Comparison of ENCODE assay signal across 2 cellular contexts in genomic region chr19:18803550-18804138, GRCh38.
TF ChIP-seq lines count a peak whose summit lies in the region.

No MANE protein-coding gene starts in this region.

TF ChIP-seq in HepG2, 621 proteins besides CTCF, POLR2A, EP300 and RAD21 (continued from another document and continues in another):
- TF ChIP-seq JUNB (CRISPR knock-in tag; IDR thresholded peaks at IDR 0.05; ENCODE audit: borderline replicate concordance), result peak; percentile 44; the same call in 1 of the 2 replicates
- no peak for TF ChIP-seq CENPT (CRISPR knock-in tag; IDR thresholded peaks at IDR 0.05; ENCODE audit: low read depth)
- no peak for TF ChIP-seq GMEB2 (CRISPR knock-in tag; IDR thresholded peaks at IDR 0.05; ENCODE audit: low read depth)
- TF ChIP-seq ZNF446 (CRISPR knock-in tag; IDR thresholded peaks at IDR 0.05), result no peak
- TF ChIP-seq ZNF552 (CRISPR knock-in tag; IDR thresholded peaks at IDR 0.05; ENCODE audit: borderline replicate concordance), result no peak
- peak; percentile 90 for TF ChIP-seq ZMYM3 (CRISPR knock-in tag; IDR thresholded peaks at IDR 0.05)
- no peak for TF ChIP-seq DR1 (CRISPR knock-in tag; IDR thresholded peaks at IDR 0.05)
- peak; percentile 84 for TF ChIP-seq ZNF263 (CRISPR knock-in tag; IDR thresholded peaks at IDR 0.05)
- no peak for TF ChIP-seq KMT2A (CRISPR knock-in tag; IDR thresholded peaks at IDR 0.05)
- no peak for TF ChIP-seq IRF1 (CRISPR knock-in tag; IDR thresholded peaks at IDR 0.05; ENCODE audit: low read depth)
- 0 out of 2 replicates have a peak, but pooled peaks have one; percentile 3 for TF ChIP-seq ARID5B (CRISPR knock-in tag; IDR thresholded peaks at IDR 0.05)
- no peak for TF ChIP-seq ETV6 (CRISPR knock-in tag; conservative IDR thresholded peaks at IDR 0.05)
- no peak for TF ChIP-seq RFXAP (CRISPR knock-in tag; IDR thresholded peaks at IDR 0.05; ENCODE audit: borderline replicate concordance)
- no peak for TF ChIP-seq SUZ12 (IDR thresholded peaks at IDR 0.05; ENCODE audit: low read depth, low read length)
- TF ChIP-seq ZSCAN12 (CRISPR knock-in tag; IDR thresholded peaks at IDR 0.05), result no peak
- TF ChIP-seq ZNF234 (CRISPR knock-in tag; conservative IDR thresholded peaks at IDR 0.05), result no peak
- no peak for TF ChIP-seq PREB (CRISPR knock-in tag; IDR thresholded peaks at IDR 0.05)
- no peak for TF ChIP-seq GABPB1 (CRISPR knock-in tag; IDR thresholded peaks at IDR 0.05)

TF ChIP-seq in HEK293, 187 proteins besides CTCF, POLR2A, EP300 and RAD21 (continued from another document):
- TF ChIP-seq PRDM2 (tag by site-specific recombination; IDR thresholded peaks at IDR 0.05; ENCODE audit: borderline replicate concordance) (no peak), ZNF223 (tag by site-specific recombination; IDR thresholded peaks at IDR 0.05) (no peak)
